1 cellular context compared by ENCODE assay signal in genomic region chr19:8832132-8833021, GRCh38.
TF ChIP-seq lines count a peak whose summit lies in the region.

Gene MBD3L1 (plus strand): TSS chr19:8832377. CDS start chr19:8842679, 10,302 bp downstream.
Gene ZNF558 (minus strand): TSS chr19:8832304. CDS start chr19:8822659, 9,645 bp downstream.

TF ChIP-seq in HEK293, 187 proteins besides CTCF, POLR2A, EP300 and RAD21 (continued from another document and continues in another):
- TF ChIP-seq ZBTB11 (tag by site-specific recombination; conservative IDR thresholded peaks at IDR 0.05; ENCODE audit: low read depth) (peak; percentile 98), KLF7 (tag by site-specific recombination; IDR thresholded peaks at IDR 0.05; ENCODE audit: borderline replicate concordance) (0 out of 2 replicates have a peak, but pooled peaks have one; percentile 7), HIC1 (tag by site-specific recombination; IDR thresholded peaks at IDR 0.05) (peak; percentile 46; the same call in 1 of the 2 replicates), ZNF692 (tag by site-specific recombination; IDR thresholded peaks at IDR 0.05) (peak; percentile 67), PATZ1 (tag by site-specific recombination; IDR thresholded peaks at IDR 0.05) (peak; percentile 76), ZNF341 (tag by site-specific recombination; IDR thresholded peaks at IDR 0.05; ENCODE audit: low read depth) (peak; percentile 42; the same call in 1 of the 2 replicates), ZNF664 (tag by site-specific recombination; IDR thresholded peaks at IDR 0.05) (no peak), ZNF76 (tag by site-specific recombination; IDR thresholded peaks at IDR 0.05; ENCODE audit: borderline replicate concordance, low read depth) (peak; percentile 43; the same call in 1 of the 2 replicates), HOXA7 (CRISPR knock-in tag; IDR thresholded peaks at IDR 0.05; ENCODE audit: borderline replicate concordance) (no peak), WT1 (tag by site-specific recombination; IDR thresholded peaks at IDR 0.05) (no peak), ZNF785 (tag by site-specific recombination; IDR thresholded peaks at IDR 0.05) (peak; percentile 98), ZFP3 (tag by site-specific recombination; IDR thresholded peaks at IDR 0.05; ENCODE audit: low read depth) (no peak), ZNF658 (tag by site-specific recombination; IDR thresholded peaks at IDR 0.05) (no peak), GLIS1 (tag by site-specific recombination; IDR thresholded peaks at IDR 0.05) (peak; percentile 35; the same call in 1 of the 2 replicates), ZNF266 (tag by site-specific recombination; IDR thresholded peaks at IDR 0.05; ENCODE audit: low read depth) (no peak), ZNF133 (tag by site-specific recombination; IDR thresholded peaks at IDR 0.05) (no peak), ZNF514 (tag by site-specific recombination; IDR thresholded peaks at IDR 0.05) (no peak), ZNF660 (tag by site-specific recombination; IDR thresholded peaks at IDR 0.05) (peak; percentile 62), SP7 (tag by site-specific recombination; IDR thresholded peaks at IDR 0.05) (peak; percentile 72), ZEB2 (tag by site-specific recombination; IDR thresholded peaks at IDR 0.05) (peak; percentile 53; the same call in 1 of the 2 replicates), IKZF3 (tag by site-specific recombination; IDR thresholded peaks at IDR 0.05) (no peak), ZNF792 (tag by site-specific recombination; IDR thresholded peaks at IDR 0.05) (no peak), ZNF274 (IDR thresholded peaks at IDR 0.05; ENCODE audit: low read length) (no peak), ZNF274 (tag by site-specific recombination; IDR thresholded peaks at IDR 0.05; ENCODE audit: borderline replicate concordance) (no peak), ZBTB6 (tag by site-specific recombination; IDR thresholded peaks at IDR 0.05) (peak; percentile 92), MZF1 (tag by site-specific recombination; IDR thresholded peaks at IDR 0.05; ENCODE audit: borderline replicate concordance) (peak; percentile 63; the same call in 1 of the 2 replicates), ZBTB17 (tag by site-specific recombination; IDR thresholded peaks at IDR 0.05) (peak; percentile 50; the same call in 1 of the 2 replicates), AEBP2 (tag by site-specific recombination; IDR thresholded peaks at IDR 0.05; ENCODE audit: borderline replicate concordance) (no peak), ZSCAN18 (tag by site-specific recombination; IDR thresholded peaks at IDR 0.05) (no peak), SP2 (tag by site-specific recombination; IDR thresholded peaks at IDR 0.05) (peak; percentile 90), ZNF146 (tag by site-specific recombination; IDR thresholded peaks at IDR 0.05) (no peak), ZNF311 (tag by site-specific recombination; IDR thresholded peaks at IDR 0.05; ENCODE audit: borderline replicate concordance) (no peak), GLIS2 (tag by site-specific recombination; IDR thresholded peaks at IDR 0.05) (peak; percentile 80), ZNF530 (tag by site-specific recombination; IDR thresholded peaks at IDR 0.05; ENCODE audit: low read depth) (no peak), ZSCAN5A (tag by site-specific recombination; IDR thresholded peaks at IDR 0.05) (no peak), ZNF248 (tag by site-specific recombination; IDR thresholded peaks at IDR 0.05) (no peak), ZIC2 (tag by site-specific recombination; IDR thresholded peaks at IDR 0.05) (0 out of 2 replicates have a peak, but pooled peaks have one; percentile 3), ZNF37A (tag by site-specific recombination; IDR thresholded peaks at IDR 0.05) (no peak), TRIM28 (IDR thresholded peaks at IDR 0.05; ENCODE audit: borderline replicate concordance, low read length) (no peak), ZNF335 (tag by site-specific recombination; conservative IDR thresholded peaks at IDR 0.05) (peak; percentile 67), ZNF488 (tag by site-specific recombination; IDR thresholded peaks at IDR 0.05) (no peak), ZNF211 (tag by site-specific recombination; IDR thresholded peaks at IDR 0.05; ENCODE audit: low read depth) (no peak), ZNF830 (tag by site-specific recombination; IDR thresholded peaks at IDR 0.05; ENCODE audit: low read depth) (no peak), GLI4 (tag by site-specific recombination; IDR thresholded peaks at IDR 0.05) (no peak), SALL2 (tag by site-specific recombination; IDR thresholded peaks at IDR 0.05; ENCODE audit: borderline replicate concordance) (no peak), ZXDB (tag by site-specific recombination; IDR thresholded peaks at IDR 0.05) (peak; percentile 81), ZNF398 (tag by site-specific recombination; IDR thresholded peaks at IDR 0.05) (peak; percentile 37), KLF1 (tag by site-specific recombination; IDR thresholded peaks at IDR 0.05) (peak; percentile 87; the same call in 1 of the 2 replicates)
